ENCODE assay signal across 22 cellular contexts in the genomic region with DNA sequence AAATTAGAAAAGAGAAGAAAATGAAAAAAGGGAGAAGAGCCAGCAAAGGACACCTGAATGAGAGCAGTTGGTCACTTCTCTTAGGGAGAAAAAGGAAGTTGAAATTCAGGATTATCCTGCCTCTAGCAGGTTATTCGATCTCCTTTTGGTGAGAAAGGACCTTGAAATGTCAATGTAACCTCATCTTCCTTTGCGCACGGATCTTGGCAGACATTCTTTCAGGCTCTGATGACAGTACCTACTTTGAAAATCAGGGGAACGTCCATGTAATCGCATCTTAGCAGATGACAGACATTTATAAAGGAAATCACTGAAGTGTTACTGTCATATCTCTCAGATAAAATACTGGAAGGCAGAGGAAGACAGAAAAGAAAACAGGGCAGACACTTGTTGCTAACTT.
"Had no signal": no experiment of that assay in that cellular context is flagged by ENCODE, and none has a peak within 500 bp of the region (broad histone marks: within the 10 kb centered on the region; RNA-seq: fewer than 3 reads in every experiment).

No MANE protein-coding gene starts in this region.

- H3K4me1 ChIP-seq: ascending aorta had no signal

- DNase-seq: activated CD4-positive, alpha-beta T cell treated with anti-CD3 and anti-CD28 coated beads for 48 hours; activated CD4-positive, alpha-beta T cell treated with anti-CD3 and anti-CD28 coated beads, Interleukin-2, amount 50 U/mL, for 48 hours; activated CD8-positive, alpha-beta memory T cell treated with anti-CD3 and anti-CD28 coated beads, Interleukin-2, amount 10 ng/mL, durations not matched to agents 7 days and 5 days; activated effector memory CD4-positive, alpha-beta T cell treated with anti-CD3 and anti-CD28 coated beads, Interleukin-2, amount 50 U/mL, for 16 hours; activated naive CD4-positive, alpha-beta T cell treated with Interleukin-2 at 50 U/mL for 16 hours; activated naive CD8-positive, alpha-beta T cell treated with anti-CD3 and anti-CD28 coated beads, Interleukin-2, amount 50 U/mL, for 24 hours; activated T-cell treated with anti-CD3 and anti-CD28 coated beads, Interleukin-2, amount 50 U/mL, for 24 hours; amniotic stem cell; body of pancreas; central memory CD4-positive, alpha-beta T cell; KG1; NCI-H1092 treated with DMSO at 0.1 percent for 48 hours; NCI-H1417 treated with DMSO at 0.1 percent for 48 hours; NCI-H1694; NCI-H2029; NCI-H2107; NCI-H510A treated with DMSO at 0.1 percent for 48 hours; NCI-H69; NK-92 treated with Interleukin-12 subunit alpha and Interleukin-12 subunit beta, amount 100 ng/mL, for 24 hours; SHP77 treated with DMSO at 0.1 percent for 48 hours had no signal

- H3K36me3 ChIP-seq: ascending aorta had no signal

- H3K4me3 ChIP-seq: ascending aorta, body of pancreas had no signal

- H3K27ac ChIP-seq: ascending aorta, body of pancreas, VCaP had no signal

- H3K9me3 ChIP-seq: ascending aorta, body of pancreas had no signal

- H3K27me3 ChIP-seq: ascending aorta, body of pancreas had no signal
